Comparison of ENCODE assay signal across 8 cellular contexts in genomic region chr17:1649844-1650409, GRCh38. TPM values are rescaled to one million over a fixed set of nuclear protein-coding genes. Genes with fewer than 3 reads are reported as not detected.
A peak's percentile ranks its signal among the peaks of the same experiment; 100 is the strongest.
DNase-seq lines count a peak whose midpoint lies in the region; ATAC-seq and TF ChIP-seq lines count a peak whose summit lies in the region.

RILP (minus strand) TSS chr17:1649866; CDS start chr17:1649804, 62 bp downstream.

- H3K27ac ChIP-seq in heart right ventricle: peak within 1 kb of the TSS; percentile 97 to 100 (median 99)

- no peak for DNase-seq in T-helper 1 cell
- DNase-seq in MG63: no peak
- DNase-seq in activated naive CD8-positive, alpha-beta T cell treated with anti-CD3 and anti-CD28 coated beads, Interleukin-2, amount 50 U/mL, for 24 hours: no peak
- peak; percentile 87 to 89 for DNase-seq in heart right ventricle
- DNase-seq in posterior vena cava (ENCODE audit: low spot score): peak; percentile 90
- no peak for DNase-seq in superior temporal gyrus (ENCODE audit: extremely low spot score)

- H3K27me3 Mint-ChIP-seq in T-helper 1 cell treated with Interleukin-12 subunit alpha and Interleukin-12 subunit beta and Interleukin-4 antibody, amounts not matched to agents 30 μg/mL and 1 μg/mL, for 36 hours (ENCODE audit: low read depth): no peaks in the 10 kb centered on the region
- H3K27me3 Mint-ChIP-seq in activated naive CD8-positive, alpha-beta T cell treated with anti-CD3 and anti-CD28 coated beads, Interleukin-2, amount 50 U/mL, for 24 hours: no peaks in the 10 kb centered on the region

- H3K4me1 Mint-ChIP-seq in T-helper 1 cell treated with Interleukin-12 subunit alpha and Interleukin-12 subunit beta and Interleukin-4 antibody, amounts not matched to agents 30 μg/mL and 1 μg/mL, for 36 hours (ENCODE audit: low read depth): peaks cover 15% of the 10 kb centered on the region
- H3K4me1 Mint-ChIP-seq in activated naive CD8-positive, alpha-beta T cell treated with anti-CD3 and anti-CD28 coated beads, Interleukin-2, amount 50 U/mL, for 24 hours: peaks cover 29% of the 10 kb centered on the region

- peaks cover 27% of the 10 kb centered on the region for H3K36me3 Mint-ChIP-seq in T-helper 1 cell treated with Interleukin-12 subunit alpha and Interleukin-12 subunit beta and Interleukin-4 antibody, amounts not matched to agents 30 μg/mL and 1 μg/mL, for 36 hours (ENCODE audit: low read depth)
- H3K36me3 Mint-ChIP-seq in activated naive CD8-positive, alpha-beta T cell treated with anti-CD3 and anti-CD28 coated beads, Interleukin-2, amount 50 U/mL, for 24 hours (ENCODE audit: low read depth): peaks cover 32% of the 10 kb centered on the region

- H3K9me3 ChIP-seq in MG63 (no peaks in the 10 kb centered on the region), heart right ventricle (no peaks in the 10 kb centered on the region)

- H3K4me3 ChIP-seq in MG63 (peak within 1 kb of the TSS; percentile 49), heart right ventricle (peak within 1 kb of the TSS; percentile 56 to 94 (median 81))

- no peak for TF ChIP-seq CTCF in heart right ventricle (IDR thresholded peaks at IDR 0.05)

- ATAC-seq in activated naive CD8-positive, alpha-beta T cell treated with anti-CD3 and anti-CD28 coated beads, Interleukin-2, amount 50 U/mL, for 24 hours: peak; percentile 17
- ATAC-seq in heart right ventricle (peak; percentile 56 to 77 (median 70)), GM21367 (IDR thresholded peaks at IDR 0.05; ENCODE audit: unreplicated experiment) (no peak)

- WGBS in heart right ventricle, 2 donors: 11 to 13% methylated on average over 22 of the region's 22 CpGs

- H3K36me3 ChIP-seq in MG63 (peaks cover 29% of the 10 kb centered on the region), heart right ventricle (peaks cover 0 to 62% (median 45%) of the 10 kb centered on the region in 9 donors)

- intact Hi-C loops in heart right ventricle (cut with DNase I): loop anchor here in 7 of 10 donors (1.0 to 10.0 kb wide), 11 partner anchors 21 to 395 kb away; partner anchors contain the start of genes DPH1 (in 1 of the 7), SLC43A2 (in 1 of the 7) and TLCD2 (in 1 of the 7)
- intact Hi-C loops in posterior vena cava (cut with DNase I): loop anchor here (5.0 to 10.0 kb wide), 3 partner anchors 62 to 1055 kb away; partner anchors contain the start of gene TLCD2 (in 1 of the 2)

- H3K4me1 ChIP-seq in heart right ventricle: peaks cover 32 to 54% (median 48%) of the 10 kb centered on the region in 9 donors

- no peaks in the 10 kb centered on the region for H3K9me3 Mint-ChIP-seq in T-helper 1 cell treated with Interleukin-12 subunit alpha and Interleukin-12 subunit beta and Interleukin-4 antibody, amounts not matched to agents 30 μg/mL and 1 μg/mL, for 36 hours
- H3K9me3 Mint-ChIP-seq in activated naive CD8-positive, alpha-beta T cell treated with anti-CD3 and anti-CD28 coated beads, Interleukin-2, amount 50 U/mL, for 24 hours: no peaks in the 10 kb centered on the region

- no peaks in the 10 kb centered on the region for H3K27me3 ChIP-seq in MG63
- no peaks in the 10 kb centered on the region for H3K27me3 ChIP-seq in heart right ventricle

- peak within 1 kb of the TSS; percentile 64 for H3K4me3 Mint-ChIP-seq in T-helper 1 cell treated with Interleukin-12 subunit alpha and Interleukin-12 subunit beta and Interleukin-4 antibody, amounts not matched to agents 30 μg/mL and 1 μg/mL, for 36 hours
- H3K4me3 Mint-ChIP-seq in activated naive CD8-positive, alpha-beta T cell treated with anti-CD3 and anti-CD28 coated beads, Interleukin-2, amount 50 U/mL, for 24 hours: peak within 1 kb of the TSS; percentile 57

- no peak within 1 kb of the TSS for H3K27ac Mint-ChIP-seq in T-helper 1 cell treated with Interleukin-12 subunit alpha and Interleukin-12 subunit beta and Interleukin-4 antibody, amounts not matched to agents 30 μg/mL and 1 μg/mL, for 36 hours
- no peak within 1 kb of the TSS for H3K27ac Mint-ChIP-seq in activated naive CD8-positive, alpha-beta T cell treated with anti-CD3 and anti-CD28 coated beads, Interleukin-2, amount 50 U/mL, for 24 hours

RNA-seq across cellular contexts. Expression of gene RILP, which starts in this region (rescaled TPM):
- 4.6 TPM in 1 of 2 replicates, not detected in the other for total RNA-seq in MG63 (2014; rRNA removed; shearing (Covaris generic); ENCODE audit: low replicate concordance)
- total RNA-seq in heart right ventricle: 10 to 100 TPM; 54.0 to 87.8 (median 63.2) TPM
- polyA plus RNA-seq in heart right ventricle: 100 to 1,000 TPM in 1 of 2 donors, 10 to 100 TPM in 1; 47.5 to 152 TPM
- total RNA-seq in posterior vena cava: 10 to 100 TPM; 10.3 to 13.0 TPM

Comparison
In these comparisons a context has a peak if more than half of its experiments do, and no peak if none do; other contexts are left out.
1. DNase-seq: peak in heart right ventricle (2 of 2) and posterior vena cava (single experiment); none in T-helper 1 cell (0 of 5), MG63 (single experiment), activated naive CD8-positive, alpha-beta T cell treated with anti-CD3 and anti-CD28 coated beads, Interleukin-2, amount 50 U/mL, for 24 hours (single experiment) and superior temporal gyrus (single experiment).